In genomic region chr5:102747386-102748166, GRCh38 we compare ENCODE assay signal across 12 cellular contexts. TPM values are rescaled to one million over a fixed set of nuclear protein-coding genes. Genes with fewer than 3 reads are reported as not detected.
DNase-seq lines count a peak whose midpoint lies in the region; ATAC-seq, FAIRE-seq and TF ChIP-seq lines count a peak whose summit lies in the region.
"Had no signal": no experiment of that assay in that cellular context is flagged by ENCODE, and none has a peak within 500 bp of the region (broad histone marks: within the 10 kb centered on the region; RNA-seq: fewer than 3 reads in every experiment).

No MANE protein-coding gene starts in this region.

- DNase-seq in GM13977 (ENCODE audit: low spot score) (peak; percentile 64), GM19239 (ENCODE audit: insufficient read length, low spot score) (no peak), MM.1S (peak; percentile 10), tibial artery (no peak), H9 (no peak), HCEC 1CT (no peak)
- no peak for DNase-seq in effector CD8-positive, alpha-beta T cell (lab: John Stamatoyannopoulos, UW)
- DNase-seq: activated naive CD4-positive, alpha-beta T cell treated with anti-CD3 and anti-CD28 coated beads, Interleukin-2, amount 50 U/mL, for 16 hours; NCI-H526 had no signal

- H3T11ph ChIP-seq in H9 (ENCODE audit: low read length): no peak overlapping the region

- no peak overlapping the region for H3K4ac ChIP-seq in H9 (ENCODE audit: low read depth, low read length)

- peak; percentile 69 for ATAC-seq in HG02798 (IDR thresholded peaks at IDR 0.05; ENCODE audit: poor library complexity, unreplicated experiment)

- H3K79me2 ChIP-seq in MM.1S (ENCODE audit: low read length) (no peaks in the 10 kb centered on the region), H9 (ENCODE audit: insufficient read depth, low read length) (no peaks in the 10 kb centered on the region)

- WGBS in H9 (ENCODE audit: extremely low coverage, insufficient read length, low lambda C conversion rate): no CpG with 5 or more reads among the region's 4 CpGs

- H3K23me2 ChIP-seq in H9 (ENCODE audit: insufficient read length, low read depth, low read length, poor library complexity, severe bottlenecking): no peaks in the 10 kb centered on the region

- no peaks in the 10 kb centered on the region; the same call in 1 of the 2 replicates for H3K4me1 ChIP-seq in MM.1S (ENCODE audit: low read length)
- H3K4me1 ChIP-seq in tibial artery: no peaks in the 10 kb centered on the region
- H3K4me1 ChIP-seq in H9 (ENCODE audit: insufficient read depth, low read length): peaks cover 2% of the 10 kb centered on the region; the same call in 1 of the 2 replicates

- H2AK5ac ChIP-seq in H9 (ENCODE audit: insufficient read length, low read length): no peak overlapping the region

- H3K79me1 ChIP-seq in H9 (ENCODE audit: insufficient read depth, low read depth, low read length, poor library complexity, severe bottlenecking): no peaks in the 10 kb centered on the region

- H2BK20ac ChIP-seq in H9 (ENCODE audit: low read depth, low read length, poor library complexity, severe bottlenecking): no peak overlapping the region

- TF ChIP-seq CTCF in GM13977 (IDR thresholded peaks at IDR 0.05; ENCODE audit: extremely low read depth, insufficient read depth, missing control alignments) (no peak), MM.1S (IDR thresholded peaks at IDR 0.05; ENCODE audit: low read length) (no peak), tibial artery (IDR thresholded peaks at IDR 0.05) (no peak), H9 (conservative IDR thresholded peaks at IDR 0.05) (no peak)

- H3K27ac ChIP-seq in MM.1S (ENCODE audit: low read length) (no peak overlapping the region), tibial artery (no peak overlapping the region), H9 (ENCODE audit: insufficient read length, low read depth, low read length) (no peak overlapping the region)

- no peak overlapping the region for H3K4me3 Mint-ChIP-seq in H9
- H3K4me3 Mint-ChIP-seq: B cell had no signal

- no peak overlapping the region for H2BK15ac ChIP-seq in H9 (ENCODE audit: low read depth, low read length)

- H3K9me3 ChIP-seq in MM.1S (replicated peaks; ENCODE audit: insufficient read depth, low read length): no peaks in the 10 kb centered on the region
- H3K9me3 ChIP-seq in tibial artery: no peaks in the 10 kb centered on the region
- no peaks in the 10 kb centered on the region for H3K9me3 ChIP-seq in H9 (ENCODE audit: control insufficient read depth, low read depth, low read length)

- H3K4me3 ChIP-seq in MM.1S (ENCODE audit: low read length): no peak overlapping the region
- H3K4me3 ChIP-seq in tibial artery: no peak overlapping the region

- H2AFZ ChIP-seq in MM.1S (ENCODE audit: low read length) (no peak overlapping the region), H9 (ENCODE audit: low read length) (no peak overlapping the region)

- H4K20me1 ChIP-seq in MM.1S (ENCODE audit: insufficient read depth, low read length) (no peaks in the 10 kb centered on the region), H9 (ENCODE audit: control insufficient read depth, insufficient read depth, insufficient read length) (no peaks in the 10 kb centered on the region)

- no peak overlapping the region for H3K14ac ChIP-seq in H9 (ENCODE audit: insufficient read depth, low read length)

- H4K8ac ChIP-seq in H9 (replicated peaks; ENCODE audit: insufficient read length, low read depth, low read length): no peak overlapping the region

- H3K4me2 ChIP-seq in MM.1S (ENCODE audit: low read depth, low read length) (no peak overlapping the region), H9 (ENCODE audit: insufficient read depth, insufficient read length, low read length) (no peak overlapping the region)

- no peak overlapping the region for H2BK120ac ChIP-seq in H9 (ENCODE audit: low read depth, low read length, poor library complexity, severe bottlenecking)

- H3K36me3 Mint-ChIP-seq in H9 (ENCODE audit: insufficient read depth in 1 of 3, low read depth in 3 of 3): peaks cover 0 to 4% (median 2%) of the 10 kb centered on the region in 3 experiments; a peak in 2 of 7 replicates

- no peak overlapping the region for H4K91ac ChIP-seq in H9 (ENCODE audit: insufficient read length, low read depth, low read length)

- H3K36me3 ChIP-seq in MM.1S (replicated peaks; ENCODE audit: insufficient read depth, low read length) (no peaks in the 10 kb centered on the region), tibial artery (no peaks in the 10 kb centered on the region)

- H3F3A ChIP-seq in MM.1S (ENCODE audit: insufficient read depth, low read length): no peaks in the 10 kb centered on the region

- peaks cover 5% of the 10 kb centered on the region for H3K27me3 Mint-ChIP-seq in H9 (ENCODE audit: low read depth)

- peaks cover 20 to 27% of the 10 kb centered on the region in 2 experiments for H3K4me1 Mint-ChIP-seq in H9

- H3K56ac ChIP-seq in H9 (ENCODE audit: insufficient read length, low read depth, low read length): no peak overlapping the region

- H4K5ac ChIP-seq in H9 (ENCODE audit: insufficient read length, low read depth, low read length): no peak overlapping the region

- H3K23ac ChIP-seq in H9 (ENCODE audit: insufficient read length, low read depth, low read length): no peak overlapping the region

- H3K27me3 ChIP-seq in MM.1S (replicated peaks; ENCODE audit: insufficient read depth, low read length): no peaks in the 10 kb centered on the region
- no peaks in the 10 kb centered on the region for H3K27me3 ChIP-seq in tibial artery
- no peaks in the 10 kb centered on the region for H3K27me3 ChIP-seq in H9 (ENCODE audit: insufficient read depth, low read length)

- peak; percentile 40 for FAIRE-seq in GM19239 (lab: Jason Lieb, UNC)
- FAIRE-seq: urothelium cell line had no signal

- H3K9me2 ChIP-seq in MM.1S (replicated peaks; ENCODE audit: insufficient read depth, low read length): no peaks in the 10 kb centered on the region

- no peak overlapping the region; a peak in 1 of 7 replicates for H3K27ac Mint-ChIP-seq in H9
- H3K27ac Mint-ChIP-seq: B cell had no signal

- no peak overlapping the region for H3K18ac ChIP-seq in H9 (ENCODE audit: insufficient read length, low read depth, low read length)

- no peak overlapping the region for H3K9ac ChIP-seq in MM.1S (ENCODE audit: low read length)
- no peak overlapping the region for H3K9ac ChIP-seq in H9 (ENCODE audit: extremely low read depth, insufficient read length, low read length)

- H2BK5ac ChIP-seq in H9 (ENCODE audit: insufficient read length, low read length): no peak overlapping the region

- no peaks in the 10 kb centered on the region; a peak in 3 of 5 replicates for H3K9me3 Mint-ChIP-seq in H9

- in situ Hi-C loops in GM13977 (cut with MboI; ENCODE audit: low pct_unique_long_range_greater_than_20kb, low sequenced_read_pairs, unreplicated experiment): no loop called here

- intact Hi-C loops in tibial artery (cut with DNase I; ENCODE audit: low total_unique reads): no loop called here

- no peak overlapping the region for H2BK12ac ChIP-seq in H9 (ENCODE audit: insufficient read length, low read depth, low read length)

RNA-seq across cellular contexts. Expression of gene PAM, which starts 7.5 kb away (rescaled TPM):
- 31.5 and 34.9 TPM in 2 replicates for total RNA-seq in H9 (2021)

Comparison
In these comparisons a context has a peak if more than half of its experiments do, and no peak if none do; other contexts are left out.
1. DNase-seq: peak in GM13977 (single experiment) and MM.1S (single experiment); none in GM19239 (single experiment), tibial artery (0 of 2), effector CD8-positive, alpha-beta T cell (single experiment), H9 (single experiment) and HCEC 1CT (single experiment).